In genomic region chr17:76119409-76120371, GRCh38 we compare ENCODE assay signal across 1 cellular context.
TF ChIP-seq lines count a peak whose summit lies in the region.

No MANE protein-coding gene starts in this region.

TF ChIP-seq in HepG2, 621 proteins besides CTCF, POLR2A, EP300 and RAD21 (continued from another document and continues in another):
- TF ChIP-seq PREB (CRISPR knock-in tag; IDR thresholded peaks at IDR 0.05), result no peak
- no peak for TF ChIP-seq BRD4 (CRISPR knock-in tag; IDR thresholded peaks at IDR 0.05)
- no peak for TF ChIP-seq LCORL (IDR thresholded peaks at IDR 0.05)
- peak; percentile 89 for TF ChIP-seq LCORL (CRISPR knock-in tag; IDR thresholded peaks at IDR 0.05)
- TF ChIP-seq GATAD2A (CRISPR knock-in tag; IDR thresholded peaks at IDR 0.05), result peak; percentile 94
- TF ChIP-seq ZNF281 (CRISPR knock-in tag; IDR thresholded peaks at IDR 0.05; ENCODE audit: borderline replicate concordance), result peak; percentile 81
- peak; percentile 94 for TF ChIP-seq PHF21A (CRISPR knock-in tag; IDR thresholded peaks at IDR 0.05)
- no peak for TF ChIP-seq ZFYVE20 (CRISPR knock-in tag; IDR thresholded peaks at IDR 0.05; ENCODE audit: borderline replicate concordance, low read depth)
- peak; percentile 55; the same call in 1 of the 2 replicates for TF ChIP-seq FOXC1 (CRISPR knock-in tag; IDR thresholded peaks at IDR 0.05; ENCODE audit: borderline replicate concordance)
- TF ChIP-seq ZBTB37 (CRISPR knock-in tag; IDR thresholded peaks at IDR 0.05), result no peak
- peak; percentile 60; the same call in 1 of the 2 replicates for TF ChIP-seq ZMYM4 (CRISPR knock-in tag; IDR thresholded peaks at IDR 0.05)
- TF ChIP-seq IRF1 (CRISPR knock-in tag; IDR thresholded peaks at IDR 0.05; ENCODE audit: low read depth), result no peak; the same call in 1 of the 2 replicates
- no peak for TF ChIP-seq TAF15 (IDR thresholded peaks at IDR 0.05; ENCODE audit: low read depth, low read length, poor library complexity, severe bottlenecking)
- TF ChIP-seq ZNF430 (CRISPR knock-in tag; IDR thresholded peaks at IDR 0.05), result no peak
- no peak for TF ChIP-seq ZNF160 (CRISPR knock-in tag; IDR thresholded peaks at IDR 0.05)
- no peak for TF ChIP-seq ZNF570 (CRISPR knock-in tag; IDR thresholded peaks at IDR 0.05; ENCODE audit: borderline replicate concordance)
- peak; percentile 28; the same call in 1 of the 2 replicates for TF ChIP-seq GABPB1 (CRISPR knock-in tag; IDR thresholded peaks at IDR 0.05)
- 0 out of 2 replicates have a peak, but pooled peaks have one; percentile 41 for TF ChIP-seq ZNF816 (CRISPR knock-in tag; IDR thresholded peaks at IDR 0.05; ENCODE audit: borderline replicate concordance)
- TF ChIP-seq ZNF792 (CRISPR knock-in tag; IDR thresholded peaks at IDR 0.05), result no peak
- TF ChIP-seq FOXA3 (CRISPR knock-in tag; IDR thresholded peaks at IDR 0.05), result peak; percentile 86
- TF ChIP-seq KLF11 (CRISPR knock-in tag; IDR thresholded peaks at IDR 0.05), result no peak
- no peak for TF ChIP-seq CERS6 (CRISPR knock-in tag; IDR thresholded peaks at IDR 0.05)
- TF ChIP-seq ZNF143 (CRISPR knock-in tag; IDR thresholded peaks at IDR 0.05), result peak; percentile 12
- TF ChIP-seq ZNF670 (CRISPR knock-in tag; IDR thresholded peaks at IDR 0.05; ENCODE audit: borderline replicate concordance), result no peak
- no peak for TF ChIP-seq ZNF761 (CRISPR knock-in tag; conservative IDR thresholded peaks at IDR 0.05)
- no peak for TF ChIP-seq ZNF839 (CRISPR knock-in tag; IDR thresholded peaks at IDR 0.05; ENCODE audit: borderline replicate concordance)
- peak; percentile 64 for TF ChIP-seq SAP130 (CRISPR knock-in tag; IDR thresholded peaks at IDR 0.05; ENCODE audit: low read depth)
- TF ChIP-seq TMF1 (CRISPR knock-in tag; IDR thresholded peaks at IDR 0.05; ENCODE audit: low read depth), result peak; percentile 13; the same call in 1 of the 2 replicates
- TF ChIP-seq CEBPG (CRISPR knock-in tag; IDR thresholded peaks at IDR 0.05), result no peak; the same call in 1 of the 2 replicates
- no peak; the same call in 1 of the 2 replicates for TF ChIP-seq HNF4G (IDR thresholded peaks at IDR 0.05; ENCODE audit: borderline replicate concordance, low read depth, low read length)
- peak; percentile 84; the same call in 1 of the 2 replicates for TF ChIP-seq HNF4G (CRISPR knock-in tag; IDR thresholded peaks at IDR 0.05; ENCODE audit: borderline replicate concordance, low read depth)
- TF ChIP-seq HBP1 (CRISPR knock-in tag; IDR thresholded peaks at IDR 0.05; ENCODE audit: low read depth), result no peak
- TF ChIP-seq ZNF704 (CRISPR knock-in tag; IDR thresholded peaks at IDR 0.05; ENCODE audit: borderline replicate concordance), result no peak
- 0 out of 2 replicates have a peak, but pooled peaks have one; percentile 47 for TF ChIP-seq ZBTB42 (CRISPR knock-in tag; IDR thresholded peaks at IDR 0.05)
- TF ChIP-seq ZFP62 (CRISPR knock-in tag; IDR thresholded peaks at IDR 0.05), result no peak
- TF ChIP-seq AFF4 (CRISPR knock-in tag; IDR thresholded peaks at IDR 0.05), result no peak
- TF ChIP-seq CREBL2 (CRISPR knock-in tag; IDR thresholded peaks at IDR 0.05; ENCODE audit: borderline replicate concordance), result no peak
- peak; percentile 93 for TF ChIP-seq SALL1 (CRISPR knock-in tag; IDR thresholded peaks at IDR 0.05)
- TF ChIP-seq SMAD9 (CRISPR knock-in tag; IDR thresholded peaks at IDR 0.05), result no peak
- TF ChIP-seq SRSF4 (IDR thresholded peaks at IDR 0.05; ENCODE audit: low read depth, low read length, poor library complexity, severe bottlenecking), result no peak
- peak; percentile 26; the same call in 1 of the 2 replicates for TF ChIP-seq THAP11 (CRISPR knock-in tag; IDR thresholded peaks at IDR 0.05)
- TF ChIP-seq RBM39 (IDR thresholded peaks at IDR 0.05; ENCODE audit: low read depth, low read length, poor library complexity, severe bottlenecking), result no peak
- TF ChIP-seq PLSCR1 (CRISPR knock-in tag; IDR thresholded peaks at IDR 0.05; ENCODE audit: borderline replicate concordance), result no peak
- no peak for TF ChIP-seq SATB2 (CRISPR knock-in tag; IDR thresholded peaks at IDR 0.05)
- TF ChIP-seq HOXA9 (CRISPR knock-in tag; IDR thresholded peaks at IDR 0.05; ENCODE audit: borderline replicate concordance), result no peak
- peak; percentile 79; the same call in 1 of the 2 replicates for TF ChIP-seq ZNF503 (CRISPR knock-in tag; IDR thresholded peaks at IDR 0.05)
- TF ChIP-seq ZBTB7A (CRISPR knock-in tag; IDR thresholded peaks at IDR 0.05), result peak; percentile 78; the same call in 1 of the 2 replicates
- TF ChIP-seq E2F2 (CRISPR knock-in tag; IDR thresholded peaks at IDR 0.05; ENCODE audit: borderline replicate concordance), result no peak
- TF ChIP-seq TRIM24 (CRISPR knock-in tag; IDR thresholded peaks at IDR 0.05), result no peak
